8 cellular contexts compared by ENCODE assay signal in genomic region chr20:9617062-9617461, GRCh38.
DNase-seq lines count a peak whose midpoint lies in the region; ATAC-seq and TF ChIP-seq lines count a peak whose summit lies in the region.

No MANE protein-coding gene starts in this region.

- peaks cover 0 to 1% of the 10 kb centered on the region in 2 donors for H3K27me3 Mint-ChIP-seq in CD8-positive, alpha-beta memory T cell
- H3K27me3 Mint-ChIP-seq in activated naive CD8-positive, alpha-beta T cell treated with anti-CD3 and anti-CD28 coated beads, Interleukin-2, amount 50 U/mL, for 24 hours: peaks cover 6% of the 10 kb centered on the region

- H3K27ac ChIP-seq in CD8-positive, alpha-beta memory T cell (ENCODE audit: low read depth, low read length): no peak overlapping the region
- H3K27ac ChIP-seq in SK-N-MC (no peak overlapping the region), right atrium auricular region (no peak overlapping the region)

- H3K36me3 ChIP-seq in CD8-positive, alpha-beta memory T cell (ENCODE audit: insufficient read depth, low read length): no peaks in the 10 kb centered on the region
- H3K36me3 ChIP-seq in SK-N-MC (ENCODE audit: insufficient read depth, low read length): no peaks in the 10 kb centered on the region
- no peaks in the 10 kb centered on the region for H3K36me3 ChIP-seq in right atrium auricular region

- no peak overlapping the region for H3K27ac Mint-ChIP-seq in CD8-positive, alpha-beta memory T cell
- no peak overlapping the region for H3K27ac Mint-ChIP-seq in activated naive CD8-positive, alpha-beta T cell treated with anti-CD3 and anti-CD28 coated beads, Interleukin-2, amount 50 U/mL, for 24 hours

- H3K9ac ChIP-seq in SK-N-MC (ENCODE audit: insufficient read length): no peak overlapping the region

- DNase-seq in CD8-positive, alpha-beta memory T cell: peak; percentile 4 to 49 (median 15)
- peak; percentile 61 for DNase-seq in NCI-H128 (lab: John Stamatoyannopoulos, UW; ENCODE audit: unreplicated experiment)
- peak; percentile 66 for DNase-seq in SK-N-MC (ENCODE audit: low read depth, low spot score)
- peak; percentile 51 for DNase-seq in activated naive CD8-positive, alpha-beta T cell treated with anti-CD3 and anti-CD28 coated beads, Interleukin-2, amount 50 U/mL, for 24 hours
- peak; percentile 61 for DNase-seq in right atrium auricular region (ENCODE audit: low spot score)
- DNase-seq in sciatic nerve (ENCODE audit: low spot score): peak; percentile 71

- no peak overlapping the region for H3K4me3 Mint-ChIP-seq in CD8-positive, alpha-beta memory T cell
- no peak overlapping the region for H3K4me3 Mint-ChIP-seq in activated naive CD8-positive, alpha-beta T cell treated with anti-CD3 and anti-CD28 coated beads, Interleukin-2, amount 50 U/mL, for 24 hours

- POLR2A ChIA-PET in CD8-positive, alpha-beta memory T cell (lab: Charles Lee): no interaction called here

- intact Hi-C loops in sciatic nerve (cut with DNase I): no loop called here

- H3K36me3 Mint-ChIP-seq in CD8-positive, alpha-beta memory T cell: no peaks in the 10 kb centered on the region
- no peaks in the 10 kb centered on the region for H3K36me3 Mint-ChIP-seq in activated naive CD8-positive, alpha-beta T cell treated with anti-CD3 and anti-CD28 coated beads, Interleukin-2, amount 50 U/mL, for 24 hours (ENCODE audit: low read depth)

- H3K27me3 ChIP-seq in CD8-positive, alpha-beta memory T cell (ENCODE audit: insufficient read depth, low read length, poor library complexity, severe bottlenecking): no peaks in the 10 kb centered on the region
- H3K27me3 ChIP-seq in right atrium auricular region: no peaks in the 10 kb centered on the region

- CTCF ChIA-PET in CD8-positive, alpha-beta memory T cell (lab: Charles Lee): interaction anchor here (0.7 to 2.4 kb wide), 7 partner anchors 14 to 1066 kb away, joined by 3 to 14 read pairs (median 3); no protein-coding TSS in a partner anchor

- no peaks in the 10 kb centered on the region for H3K4me1 ChIP-seq in CD8-positive, alpha-beta memory T cell (ENCODE audit: insufficient read depth, low read length)
- H3K4me1 ChIP-seq in right atrium auricular region: no peaks in the 10 kb centered on the region

- peak; percentile 43 for ATAC-seq in GM21825 (IDR thresholded peaks at IDR 0.05; ENCODE audit: unreplicated experiment)
- peak; percentile 61 for ATAC-seq in activated naive CD8-positive, alpha-beta T cell treated with anti-CD3 and anti-CD28 coated beads, Interleukin-2, amount 50 U/mL, for 24 hours
- peak; percentile 74 for ATAC-seq in sciatic nerve
- ATAC-seq in GM21447 (IDR thresholded peaks at IDR 0.05; ENCODE audit: unreplicated experiment): no peak

- TF ChIP-seq CTCF in right atrium auricular region (IDR thresholded peaks at IDR 0.05): peak; percentile 67 to 91

- no peaks in the 10 kb centered on the region for H3K9me3 ChIP-seq in CD8-positive, alpha-beta memory T cell (ENCODE audit: low read length)
- H3K9me3 ChIP-seq in SK-N-MC (ENCODE audit: low read depth, low read length) (no peaks in the 10 kb centered on the region), right atrium auricular region (no peaks in the 10 kb centered on the region)

- H3K4me3 ChIP-seq in CD8-positive, alpha-beta memory T cell (ENCODE audit: low read length): no peak overlapping the region
- H3K4me3 ChIP-seq in SK-N-MC (0 out of 2 replicates have a peak overlapping the region, but pooled peaks have one; percentile 1), right atrium auricular region (no peak overlapping the region)

- no peaks in the 10 kb centered on the region for H3K4me1 Mint-ChIP-seq in CD8-positive, alpha-beta memory T cell
- no peaks in the 10 kb centered on the region for H3K4me1 Mint-ChIP-seq in activated naive CD8-positive, alpha-beta T cell treated with anti-CD3 and anti-CD28 coated beads, Interleukin-2, amount 50 U/mL, for 24 hours

- no peaks in the 10 kb centered on the region for H3K9me3 Mint-ChIP-seq in CD8-positive, alpha-beta memory T cell
- H3K9me3 Mint-ChIP-seq in activated naive CD8-positive, alpha-beta T cell treated with anti-CD3 and anti-CD28 coated beads, Interleukin-2, amount 50 U/mL, for 24 hours: no peaks in the 10 kb centered on the region

Comparison
In these comparisons a context has a peak if more than half of its experiments do, and no peak if none do; other contexts are left out.
1. DNase-seq: peak in every context shown above with its lines; median percentile 71 in sciatic nerve; 66 in SK-N-MC; 61 in NCI-H128; 61 in right atrium auricular region; 51 in activated naive CD8-positive, alpha-beta T cell treated with anti-CD3 and anti-CD28 coated beads, Interleukin-2, amount 50 U/mL, for 24 hours; 15 in CD8-positive, alpha-beta memory T cell.